In genomic region chr3:146189519-146190173, GRCh38 we compare ENCODE assay signal across 8 cellular contexts. TPM values are rescaled to one million over a fixed set of nuclear protein-coding genes. Genes with fewer than 3 reads are reported as not detected.
A peak's percentile ranks its signal among the peaks of the same experiment; 100 is the strongest.
DNase-seq lines count a peak whose midpoint lies in the region; ATAC-seq, FAIRE-seq and TF ChIP-seq lines count a peak whose summit lies in the region.

No MANE protein-coding gene starts in this region.

- peak overlapping the region; percentile 27 for H2AFZ ChIP-seq in parathyroid adenoma

- H3K79me2 ChIP-seq in parathyroid adenoma: no peaks in the 10 kb centered on the region

- H3K4me2 ChIP-seq in parathyroid adenoma (ENCODE audit: low read length): no peak overlapping the region

- ATAC-seq in GM19035 (IDR thresholded peaks at IDR 0.05; ENCODE audit: unreplicated experiment) (peak; percentile 98), HG03066 (IDR thresholded peaks at IDR 0.05; ENCODE audit: low read depth, unreplicated experiment) (peak; percentile 95)

- TF ChIP-seq CTCF in D721Med (IDR thresholded peaks at IDR 0.05; ENCODE audit: insufficient read depth, missing control alignments): peak; percentile 83
- peak; percentile 79 for TF ChIP-seq CTCF in fibroblast of villous mesenchyme (IDR thresholded peaks at IDR 0.05; ENCODE audit: insufficient read depth, low read depth, low read length)
- peak; percentile 80 for TF ChIP-seq CTCF in parathyroid adenoma (IDR thresholded peaks at IDR 0.05)

- H3K9ac ChIP-seq in parathyroid adenoma: no peak overlapping the region

- no peaks in the 10 kb centered on the region for H3K9me3 ChIP-seq in parathyroid adenoma (ENCODE audit: control insufficient read depth, low read length)

- no peaks in the 10 kb centered on the region for H3K27me3 ChIP-seq in parathyroid adenoma (ENCODE audit: control insufficient read depth, insufficient read depth, low read length)

- no peak overlapping the region for H3K27ac ChIP-seq in parathyroid adenoma

- no peak overlapping the region for H3K4me3 ChIP-seq in fibroblast of villous mesenchyme (ENCODE audit: low read depth, low read length)
- H3K4me3 ChIP-seq in parathyroid adenoma (ENCODE audit: low read depth, low read length): no peak overlapping the region

- H3K36me3 ChIP-seq in parathyroid adenoma (ENCODE audit: control insufficient read depth, insufficient read depth, low read length): no peaks in the 10 kb centered on the region

- no peaks in the 10 kb centered on the region for H3K4me1 ChIP-seq in parathyroid adenoma

- DNase-seq in D721Med (ENCODE audit: insufficient read length, low spot score): no peak
- DNase-seq in NCI-H2081 (lab: John Stamatoyannopoulos, UW): peak; percentile 81 to 86
- peak; percentile 63 for DNase-seq in fibroblast of villous mesenchyme (ENCODE audit: low read depth)
- DNase-seq in stimulated activated CD4-positive, alpha-beta T cell treated with anti-CD3 and anti-CD28 coated beads, Interleukin-1b, Interleukin-23, amount 100 ng/mL, for 48 hours: no peak

- FAIRE-seq in D721Med (lab: Jason Lieb, UNC) (peak; percentile 94), TTC549 (lab: Jason Lieb, UNC) (peak; percentile 19)

RNA-seq across cellular contexts. Expression of gene PLOD2, which starts 28.7 kb away (rescaled TPM):
- total RNA-seq in fibroblast of villous mesenchyme: 154 and 393 TPM in 2 replicates

Comparison
In these comparisons a context has a peak if more than half of its experiments do, and no peak if none do; other contexts are left out.
1. DNase-seq: peak in NCI-H2081 (2 of 2) and fibroblast of villous mesenchyme (single experiment); none in D721Med (single experiment) and stimulated activated CD4-positive, alpha-beta T cell treated with anti-CD3 and anti-CD28 coated beads, Interleukin-1b, Interleukin-23, amount 100 ng/mL, for 48 hours (single experiment).
2. Peak in every context shown above with its lines, with median percentiles within 50 percentile points of each other: CTCF ChIP-seq.